ENCODE assay signal across 10 cellular contexts in the genomic region with DNA sequence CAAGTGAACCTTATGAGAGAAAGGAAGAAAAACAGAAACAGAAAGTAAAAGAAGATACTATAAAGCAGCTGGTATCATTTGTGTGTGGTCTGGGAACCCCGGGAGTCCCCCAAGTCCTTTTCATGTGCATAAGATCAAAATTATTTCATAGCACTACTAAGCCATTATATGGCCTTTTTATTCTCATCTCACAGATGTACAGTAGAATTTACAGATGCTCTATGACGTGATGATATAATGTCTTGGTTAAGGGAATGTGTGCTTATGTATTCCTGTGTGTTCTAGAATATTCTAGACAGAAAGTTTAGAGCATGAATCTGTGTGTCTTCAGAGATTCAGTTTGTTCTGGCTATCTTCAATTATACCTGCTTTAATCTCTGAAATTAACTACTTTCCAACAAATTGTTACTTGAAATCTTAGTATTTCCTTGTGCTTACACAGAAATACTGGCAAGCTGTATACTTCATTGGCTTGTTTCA. TPM values are rescaled to one million over a fixed set of nuclear protein-coding genes. Genes with fewer than 3 reads are reported as not detected.
A peak's percentile ranks its signal among the peaks of the same experiment; 100 is the strongest.
DNase-seq lines count a peak whose midpoint lies in the region; ATAC-seq and TF ChIP-seq lines count a peak whose summit lies in the region.
"Had no signal": no experiment of that assay in that cellular context is flagged by ENCODE, and none has a peak within 500 bp of the region (broad histone marks: within the 10 kb centered on the region; RNA-seq: fewer than 3 reads in every experiment).

No MANE protein-coding gene starts in this region.

- H3K9ac ChIP-seq in Karpas-422 (ENCODE audit: low read length), result peak overlapping the region; percentile 31; the same call in 1 of the 2 replicates

- H3K27ac Mint-ChIP-seq in activated CD4-positive, alpha-beta T cell treated with anti-CD3 and anti-CD28 coated beads for 36 hours, result peak overlapping the region; percentile 63
- H3K27ac Mint-ChIP-seq in natural killer cell, result peak overlapping the region; percentile 10 to 24

- H3K27me3 Mint-ChIP-seq in activated CD4-positive, alpha-beta T cell treated with anti-CD3 and anti-CD28 coated beads for 36 hours, result no peaks in the 10 kb centered on the region
- H3K27me3 Mint-ChIP-seq in natural killer cell (ENCODE audit: low read depth in 2 of 2), result no peaks in the 10 kb centered on the region

- TF ChIP-seq CTCF in natural killer cell (IDR thresholded peaks at IDR 0.05) (no peak), PC-9 (conservative IDR thresholded peaks at IDR 0.05) (no peak)

- peak; percentile 84 for ATAC-seq in activated CD4-positive, alpha-beta T cell treated with anti-CD3 and anti-CD28 coated beads for 36 hours
- ATAC-seq in GM21723 (IDR thresholded peaks at IDR 0.05; ENCODE audit: unreplicated experiment), result peak; percentile 79
- peak; percentile 67 to 87 (median 79) for ATAC-seq in natural killer cell
- ATAC-seq: right lobe of liver had no signal

- no peak overlapping the region for H3K4me3 Mint-ChIP-seq in activated CD4-positive, alpha-beta T cell treated with anti-CD3 and anti-CD28 coated beads for 36 hours
- H3K4me3 Mint-ChIP-seq in natural killer cell, result peak overlapping the region; percentile 52

- H2AFZ ChIP-seq in Karpas-422 (ENCODE audit: low read length), result no peak overlapping the region
- no peak overlapping the region for H2AFZ ChIP-seq in PC-9

- H4K20me1 ChIP-seq in Karpas-422 (ENCODE audit: insufficient read depth, low read depth, low read length) (no peaks in the 10 kb centered on the region), PC-9 (ENCODE audit: insufficient read depth) (no peaks in the 10 kb centered on the region)

- no peaks in the 10 kb centered on the region for H3K9me3 ChIP-seq in Karpas-422 (ENCODE audit: low read length)
- no peaks in the 10 kb centered on the region for H3K9me3 ChIP-seq in PC-9 (ENCODE audit: insufficient read depth, low read depth)
- H3K9me3 ChIP-seq: right lobe of liver had no signal

- H3K4me2 ChIP-seq in Karpas-422 (ENCODE audit: low read depth, low read length, poor library complexity, severe bottlenecking) (peak overlapping the region; percentile 30), PC-9 (no peak overlapping the region)

- no peaks in the 10 kb centered on the region for H3K36me3 ChIP-seq in Karpas-422 (ENCODE audit: insufficient read depth, low read length)
- no peaks in the 10 kb centered on the region for H3K36me3 ChIP-seq in PC-9 (ENCODE audit: low read depth)
- H3K36me3 ChIP-seq: right lobe of liver had no signal

- H3K27ac ChIP-seq in Karpas-422 (ENCODE audit: low read length), result no peak overlapping the region
- H3K27ac ChIP-seq in PC-9, result no peak overlapping the region
- H3K27ac ChIP-seq: right lobe of liver had no signal

- peaks cover 4% of the 10 kb centered on the region; the same call in 1 of the 2 replicates for H3K4me1 ChIP-seq in Karpas-422 (ENCODE audit: low read length)
- no peaks in the 10 kb centered on the region for H3K4me1 ChIP-seq in PC-9 (replicated peaks; ENCODE audit: insufficient read depth)
- H3K4me1 ChIP-seq: right lobe of liver had no signal

- CTCF ChIA-PET in activated CD4-positive, alpha-beta T cell treated with anti-CD3 and anti-CD28 coated beads for 36 hours (lab: Charles Lee), result interaction anchor here (0.8 to 1.2 kb wide), 3 partner anchors 20 to 248 kb away, joined by 3 read pairs; no protein-coding TSS in a partner anchor
- CTCF ChIA-PET in PC-9 (lab: Charles Lee), result no interaction called here

- no TSS peak for BruUV-seq in PC-9 (replicated peaks; lab: Mats Ljungman, UMichigan)

- peaks cover 8% of the 10 kb centered on the region for H3K4me1 Mint-ChIP-seq in activated CD4-positive, alpha-beta T cell treated with anti-CD3 and anti-CD28 coated beads for 36 hours
- peaks cover 9 to 12% of the 10 kb centered on the region in 2 donors for H3K4me1 Mint-ChIP-seq in natural killer cell

- no peaks in the 10 kb centered on the region for H3F3A ChIP-seq in PC-9 (ENCODE audit: insufficient read depth, low read depth)

- intact Hi-C loops in activated CD4-positive, alpha-beta T cell treated with anti-CD3 and anti-CD28 coated beads for 36 hours (cut with DNase I, micrococcal nuclease), result no loop called here
- intact Hi-C loops in natural killer cell (cut with micrococcal nuclease) (no loop called here), PC-9 (cut with micrococcal nuclease; ENCODE audit: unreplicated experiment) (no loop called here)

- POLR2A ChIA-PET in activated CD4-positive, alpha-beta T cell treated with anti-CD3 and anti-CD28 coated beads for 36 hours (lab: Charles Lee), result no interaction called here
- POLR2A ChIA-PET in PC-9 (lab: Charles Lee; ENCODE audit: unreplicated experiment), result interaction anchor here (0.5 to 0.7 kb wide), 2 partner anchors 11 to 16 kb away, joined by 3 to 11 read pairs; a partner anchor contains a TSS

- H3K9me3 Mint-ChIP-seq in activated CD4-positive, alpha-beta T cell treated with anti-CD3 and anti-CD28 coated beads for 36 hours (ENCODE audit: low read depth), result no peaks in the 10 kb centered on the region
- no peaks in the 10 kb centered on the region for H3K9me3 Mint-ChIP-seq in natural killer cell

- H3K36me3 Mint-ChIP-seq in activated CD4-positive, alpha-beta T cell treated with anti-CD3 and anti-CD28 coated beads for 36 hours (ENCODE audit: low read depth), result no peaks in the 10 kb centered on the region
- H3K36me3 Mint-ChIP-seq in natural killer cell, result no peaks in the 10 kb centered on the region

- peak; percentile 26 for DNase-seq in activated CD4-positive, alpha-beta T cell treated with anti-CD3 and anti-CD28 coated beads for 36 hours
- DNase-seq in activated CD4-positive, alpha-beta T cell treated with anti-CD3 and anti-CD28 coated beads, Interleukin-2, amount 50 U/mL, for 1 hour, result no peak
- no peak for DNase-seq in Karpas-422
- DNase-seq in natural killer cell, result no peak
- no peak for DNase-seq in PC-9
- DNase-seq in cerebellar nuclear complex (lab: John Stamatoyannopoulos, UW), result no peak
- DNase-seq in activated CD4-positive, alpha-beta T cell treated with anti-CD3 and anti-CD28 coated beads, Interleukin-2, amount 50 U/mL, for 4 hours, result no peak
- DNase-seq: effector CD8-positive, alpha-beta T cell; right lobe of liver had no signal

- no peaks in the 10 kb centered on the region for H3K79me2 ChIP-seq in Karpas-422 (ENCODE audit: low read length)
- no peaks in the 10 kb centered on the region for H3K79me2 ChIP-seq in PC-9 (ENCODE audit: low read depth)

- H3K9me2 ChIP-seq in Karpas-422 (replicated peaks; ENCODE audit: insufficient read depth, low read length) (no peaks in the 10 kb centered on the region), PC-9 (ENCODE audit: insufficient read depth) (no peaks in the 10 kb centered on the region)

- H3K27me3 ChIP-seq in Karpas-422 (ENCODE audit: low read length) (no peaks in the 10 kb centered on the region), PC-9 (ENCODE audit: insufficient read depth, low read depth) (no peaks in the 10 kb centered on the region)
- H3K27me3 ChIP-seq: right lobe of liver had no signal

- H3K4me3 ChIP-seq in Karpas-422 (ENCODE audit: low read length) (no peak overlapping the region), PC-9 (no peak overlapping the region)
- H3K4me3 ChIP-seq: right lobe of liver had no signal

RNA-seq across cellular contexts. Expression of a gene that starts 8.6 kb away (rescaled TPM):
- total RNA-seq in activated CD4-positive, alpha-beta T cell treated with anti-CD3 and anti-CD28 coated beads for 36 hours, result 10 to 100 TPM; 38.1 to 47.9 TPM
- total RNA-seq in Karpas-422 (2014; rRNA removed; shearing (Covaris generic); ENCODE audit: low replicate concordance), result 41.5 and 45.5 TPM in 2 replicates
- total RNA-seq in natural killer cell (100 to 1,000 TPM; 123 to 135 (median 131) TPM), PC-9 (2021) (31.4 and 46.7 TPM in 2 replicates)

RNA-seq across cellular contexts. Expression of a gene that starts 15.8 kb away (rescaled TPM):
- total RNA-seq in activated CD4-positive, alpha-beta T cell treated with anti-CD3 and anti-CD28 coated beads for 36 hours, result 100 to 1,000 TPM; 133 to 152 TPM
- 158 and 192 TPM in 2 replicates for total RNA-seq in Karpas-422 (2014; rRNA removed; shearing (Covaris generic); ENCODE audit: low replicate concordance)
- total RNA-seq in natural killer cell (100 to 1,000 TPM; 154 to 191 (median 158) TPM), PC-9 (2021) (51.5 and 61.2 TPM in 2 replicates)

RNA-seq across cellular contexts. Expression of a gene that starts 24.2 kb away (rescaled TPM):
- total RNA-seq in activated CD4-positive, alpha-beta T cell treated with anti-CD3 and anti-CD28 coated beads for 36 hours, result 10 to 100 TPM; 85.6 to 89.0 TPM
- total RNA-seq in Karpas-422 (2014; rRNA removed; shearing (Covaris generic); ENCODE audit: low replicate concordance), result 48.6 and 65.6 TPM in 2 replicates
- 100 to 1,000 TPM; 109 to 145 (median 142) TPM for total RNA-seq in natural killer cell
- total RNA-seq in PC-9 (2021), result 65.3 and 69.7 TPM in 2 replicates

RNA-seq across cellular contexts. Expression of a gene that starts 24.4 kb away (rescaled TPM):
- total RNA-seq in activated CD4-positive, alpha-beta T cell treated with anti-CD3 and anti-CD28 coated beads for 36 hours, result 10 to 100 TPM; 34.4 to 35.0 TPM
- 10.8 and 22.9 TPM in 2 replicates for total RNA-seq in Karpas-422 (2014; rRNA removed; shearing (Covaris generic); ENCODE audit: low replicate concordance)
- total RNA-seq in natural killer cell, result 10 to 100 TPM; 31.3 to 35.9 (median 31.9) TPM
- 10.0 and 10.1 TPM in 2 replicates for total RNA-seq in PC-9 (2021)

RNA-seq across cellular contexts. Expression of a gene that starts 27.8 kb away (rescaled TPM):
- under 1 TPM; 0.78 to 0.91 TPM for total RNA-seq in activated CD4-positive, alpha-beta T cell treated with anti-CD3 and anti-CD28 coated beads for 36 hours
- 0.04 and 0.11 TPM in 2 replicates for total RNA-seq in Karpas-422 (2014; rRNA removed; shearing (Covaris generic); ENCODE audit: low replicate concordance)
- total RNA-seq in natural killer cell, result 1 to 10 TPM in 1 of 3 donors, under 1 TPM in 2; 0.49 to 1.0 (median 0.83) TPM
- 0.20 and 0.22 TPM in 2 replicates for total RNA-seq in PC-9 (2021)
